In genomic region chrX:153926863-153927685, GRCh38 we compare ENCODE assay signal across 1 cellular context.
TF ChIP-seq lines count a peak whose summit lies in the region.

No MANE protein-coding gene starts in this region.

TF ChIP-seq in SK-N-SH, 30 proteins besides CTCF, POLR2A, EP300 and RAD21:
- TF ChIP-seq TCF12 (IDR thresholded peaks at IDR 0.05): no peak
- 0 out of 2 replicates have a peak, but pooled peaks have one; percentile 7 for TF ChIP-seq RCOR1 (IDR thresholded peaks at IDR 0.05; ENCODE audit: low read length)
- peak; percentile 39; the same call in 1 of the 2 replicates for TF ChIP-seq TAF1 (IDR thresholded peaks at IDR 0.05; ENCODE audit: borderline replicate concordance, low read depth, low read length)
